In the genomic region with DNA sequence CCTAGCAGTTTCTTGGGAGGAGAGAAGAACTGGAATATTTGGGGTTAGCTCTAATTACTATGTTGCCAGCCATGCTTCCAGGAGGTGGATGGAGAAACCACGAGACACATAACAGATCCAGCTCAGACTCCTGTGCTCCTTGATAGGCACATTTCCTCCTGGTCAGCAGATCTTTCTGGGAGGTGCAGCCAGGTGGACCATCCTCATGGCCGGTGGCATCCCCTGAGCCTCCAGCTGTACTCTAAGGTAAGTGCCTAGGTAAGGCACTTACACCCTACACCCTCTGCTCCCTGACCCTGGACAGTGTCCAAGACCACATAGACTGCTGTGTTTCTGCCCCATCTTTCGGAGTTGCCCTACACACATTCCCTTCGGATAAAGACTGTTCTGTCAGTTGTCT, we compare ENCODE assay signal across 1 cellular context.
TF ChIP-seq lines count a peak whose summit lies in the region.

No MANE protein-coding gene starts in this region.

TF ChIP-seq in IMR-90, 13 proteins besides CTCF, POLR2A, EP300 and RAD21:
- TF ChIP-seq RCOR1 (IDR thresholded peaks at IDR 0.05; ENCODE audit: insufficient replicate concordance, low read length) (no peak), MXI1 (IDR thresholded peaks at IDR 0.05; ENCODE audit: borderline replicate concordance, low read depth, low read length) (no peak), BHLHE40 (IDR thresholded peaks at IDR 0.05; ENCODE audit: low read depth, low read length) (no peak), MAZ (IDR thresholded peaks at IDR 0.05; ENCODE audit: borderline replicate concordance, low read depth, low read length) (no peak), CEBPB (IDR thresholded peaks at IDR 0.05; ENCODE audit: low read depth, low read length) (no peak), NFE2L2 (IDR thresholded peaks at IDR 0.05; ENCODE audit: low read depth, low read length) (no peak), MAFK (IDR thresholded peaks at IDR 0.05; ENCODE audit: low read depth, low read length) (no peak), RFX5 (IDR thresholded peaks at IDR 0.05; ENCODE audit: low read depth, low read length) (no peak), SMC3 (IDR thresholded peaks at IDR 0.05; ENCODE audit: low read depth, low read length) (no peak), CHD1 (IDR thresholded peaks at IDR 0.05; ENCODE audit: low read depth, low read length) (no peak), FOS (IDR thresholded peaks at IDR 0.05; ENCODE audit: low read depth, low read length) (no peak)
- TF ChIP-seq, protein P1, sequence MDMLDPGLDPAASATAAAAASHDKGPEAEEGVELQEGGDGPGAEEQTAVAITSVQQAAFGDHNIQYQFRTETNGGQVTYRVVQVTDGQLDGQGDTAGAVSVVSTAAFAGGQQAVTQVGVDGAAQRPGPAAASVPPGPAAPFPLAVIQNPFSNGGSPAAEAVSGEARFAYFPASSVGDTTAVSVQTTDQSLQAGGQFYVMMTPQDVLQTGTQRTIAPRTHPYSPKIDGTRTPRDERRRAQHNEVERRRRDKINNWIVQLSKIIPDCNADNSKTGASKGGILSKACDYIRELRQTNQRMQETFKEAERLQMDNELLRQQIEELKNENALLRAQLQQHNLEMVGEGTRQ (IDR thresholded peaks at IDR 0.05; ENCODE audit: low read depth, low read length): no peak
- TF ChIP-seq, protein P2, sequence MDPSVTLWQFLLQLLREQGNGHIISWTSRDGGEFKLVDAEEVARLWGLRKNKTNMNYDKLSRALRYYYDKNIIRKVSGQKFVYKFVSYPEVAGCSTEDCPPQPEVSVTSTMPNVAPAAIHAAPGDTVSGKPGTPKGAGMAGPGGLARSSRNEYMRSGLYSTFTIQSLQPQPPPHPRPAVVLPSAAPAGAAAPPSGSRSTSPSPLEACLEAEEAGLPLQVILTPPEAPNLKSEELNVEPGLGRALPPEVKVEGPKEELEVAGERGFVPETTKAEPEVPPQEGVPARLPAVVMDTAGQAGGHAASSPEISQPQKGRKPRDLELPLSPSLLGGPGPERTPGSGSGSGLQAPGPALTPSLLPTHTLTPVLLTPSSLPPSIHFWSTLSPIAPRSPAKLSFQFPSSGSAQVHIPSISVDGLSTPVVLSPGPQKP (IDR thresholded peaks at IDR 0.05; ENCODE audit: borderline replicate concordance, low read depth, low read length): no peak
